Comparison of ENCODE assay signal across 20 cellular contexts in the genomic region with DNA sequence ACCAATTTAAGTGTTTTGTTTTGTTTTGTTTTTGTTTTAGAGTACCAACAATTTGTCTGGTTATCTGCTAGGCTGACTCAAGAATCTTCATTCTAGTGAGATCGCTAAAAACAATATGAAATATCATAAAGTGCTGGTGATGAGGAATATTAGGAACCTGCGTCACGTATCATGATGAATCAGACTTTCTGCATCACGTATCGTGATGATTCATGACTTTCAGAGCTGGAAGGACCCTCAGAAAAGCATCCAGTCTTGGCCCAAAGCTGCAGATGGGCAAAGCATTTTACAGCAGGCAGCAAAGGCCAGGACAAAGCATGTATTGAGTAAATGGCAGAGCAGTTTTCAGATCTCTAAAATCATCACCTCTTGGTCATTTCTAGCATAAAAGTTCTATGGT.
DNase-seq lines count a peak whose midpoint lies in the region; ATAC-seq and TF ChIP-seq lines count a peak whose summit lies in the region.
"Had no signal": no experiment of that assay in that cellular context is flagged by ENCODE, and none has a peak within 500 bp of the region (broad histone marks: within the 10 kb centered on the region; RNA-seq: fewer than 3 reads in every experiment).

No MANE protein-coding gene starts in this region.

- H3K4me3 Mint-ChIP-seq in stimulated activated naive B cell treated with anti-CD40 and anti-IgM and Interleukin-4, amounts not matched to agents 10 μg/mL and 1 μg/mL and 100 μg/mL, for 72 hours, result no peak overlapping the region
- H3K4me3 Mint-ChIP-seq: activated CD4-positive, alpha-beta T cell treated with anti-CD3 and anti-CD28 coated beads for 36 hours; activated CD8-positive, alpha-beta memory T cell treated with anti-CD3 and anti-CD28 coated beads, Interleukin-2, amount 10 ng/mL, durations not matched to agents 7 days and 5 days; activated naive CD8-positive, alpha-beta T cell treated with anti-CD3 and anti-CD28 coated beads, Interleukin-2, amount 10 ng/mL, durations not matched to agents 7 days and 5 days; stimulated activated memory B cell treated with anti-CD40 and anti-IgM and Interleukin-4, amounts not matched to agents 10 μg/mL and 1 μg/mL and 100 μg/mL, for 72 hours had no signal

- H2AK9ac ChIP-seq in IMR-90 (replicated peaks; ENCODE audit: low read depth, low read length, poor library complexity), result no peak overlapping the region

- H4K20me1 ChIP-seq in IMR-90 (ENCODE audit: insufficient read depth, low read length), result no peaks in the 10 kb centered on the region

- TF ChIP-seq RAD21 in IMR-90 (IDR thresholded peaks at IDR 0.05; ENCODE audit: low read length), result peak; percentile 28; the same call in 1 of the 2 replicates

- no peak overlapping the region for H3K4me2 ChIP-seq in IMR-90 (ENCODE audit: low read depth, low read length)

- intact Hi-C loops in IMR-90 (cut with micrococcal nuclease), result loop anchor here (5.0 kb wide), 5 partner anchors 82 to 1097 kb away; a partner anchor contains a TSS

- no peak for TF ChIP-seq POLR2A in IMR-90 (IDR thresholded peaks at IDR 0.05; ENCODE audit: low read depth, low read length)

- H3K9me1 ChIP-seq in IMR-90 (ENCODE audit: insufficient read depth, low read length), result peaks cover 2% of the 10 kb centered on the region

- no peaks in the 10 kb centered on the region for H3K9me3 ChIP-seq in IMR-90 (ENCODE audit: control insufficient read depth, insufficient read depth, low read length)
- H3K9me3 ChIP-seq: BE2C, neutrophil had no signal

- H3K4me3 ChIP-seq in IMR-90 (ENCODE audit: insufficient read depth, low read depth, low read length) (no peak overlapping the region), astrocyte of the cerebellum (ENCODE audit: low read depth, low read length) (no peak overlapping the region), fibroblast of pulmonary artery (replicated peaks; ENCODE audit: low read depth, low read length) (no peak overlapping the region)

- H3K56ac ChIP-seq in IMR-90 (ENCODE audit: extremely low read depth, insufficient read depth, low read length), result no peak overlapping the region; the same call in 1 of the 2 replicates

- dilution Hi-C loops in IMR-90 (cut with HindIII; ENCODE audit: low sequenced_read_pairs, unreplicated experiment), result no loop called here

- POLR2A ChIA-PET in IMR-90 (lab: Charles Lee; ENCODE audit: unreplicated experiment), result interaction anchor here (0.5 kb wide), 1 partner anchor 11 kb away, joined by 3 read pairs; no protein-coding TSS in a partner anchor

- no peak for ATAC-seq in IMR-90 (ENCODE audit: low read depth)
- no peak for ATAC-seq in GM18519 (IDR thresholded peaks at IDR 0.05; ENCODE audit: low FRiP score, unreplicated experiment)
- no peak for ATAC-seq in stimulated activated naive B cell treated with anti-CD40 and anti-IgM and Interleukin-4, amounts not matched to agents 10 μg/mL and 1 μg/mL and 100 μg/mL, for 72 hours (replicated peaks)
- ATAC-seq: activated CD4-positive, alpha-beta T cell treated with anti-CD3 and anti-CD28 coated beads for 36 hours; activated CD8-positive, alpha-beta memory T cell treated with anti-CD3 and anti-CD28 coated beads, Interleukin-2, amount 10 ng/mL, durations not matched to agents 7 days and 5 days; HepG2; stimulated activated memory B cell treated with anti-CD40 and anti-IgM and Interleukin-4, amounts not matched to agents 10 μg/mL and 1 μg/mL and 100 μg/mL, for 72 hours had no signal

- no peaks in the 10 kb centered on the region for H3K36me3 Mint-ChIP-seq in stimulated activated naive B cell treated with anti-CD40 and anti-IgM and Interleukin-4, amounts not matched to agents 10 μg/mL and 1 μg/mL and 100 μg/mL, for 72 hours
- H3K36me3 Mint-ChIP-seq: activated CD8-positive, alpha-beta memory T cell treated with anti-CD3 and anti-CD28 coated beads, Interleukin-2, amount 10 ng/mL, durations not matched to agents 7 days and 5 days; activated naive CD8-positive, alpha-beta T cell treated with anti-CD3 and anti-CD28 coated beads, Interleukin-2, amount 10 ng/mL, durations not matched to agents 7 days and 5 days; stimulated activated memory B cell treated with anti-CD40 and anti-IgM and Interleukin-4, amounts not matched to agents 10 μg/mL and 1 μg/mL and 100 μg/mL, for 72 hours had no signal

- peak overlapping the region; percentile 84 for H3K4ac ChIP-seq in IMR-90 (ENCODE audit: low read depth, low read length)

- H3K14ac ChIP-seq in IMR-90 (replicated peaks; ENCODE audit: low read depth, low read length), result peak overlapping the region; percentile 11; the same call in 1 of the 2 replicates

- H3K23ac ChIP-seq in IMR-90 (ENCODE audit: low read depth, low read length), result peak overlapping the region; percentile 49; the same call in 1 of the 2 replicates

- H3K27ac Mint-ChIP-seq in stimulated activated naive B cell treated with anti-CD40 and anti-IgM and Interleukin-4, amounts not matched to agents 10 μg/mL and 1 μg/mL and 100 μg/mL, for 72 hours, result no peak overlapping the region
- H3K27ac Mint-ChIP-seq: activated CD4-positive, alpha-beta T cell treated with anti-CD3 and anti-CD28 coated beads for 36 hours; activated CD8-positive, alpha-beta memory T cell treated with anti-CD3 and anti-CD28 coated beads, Interleukin-2, amount 10 ng/mL, durations not matched to agents 7 days and 5 days; activated naive CD8-positive, alpha-beta T cell treated with anti-CD3 and anti-CD28 coated beads, Interleukin-2, amount 10 ng/mL, durations not matched to agents 7 days and 5 days; stimulated activated memory B cell treated with anti-CD40 and anti-IgM and Interleukin-4, amounts not matched to agents 10 μg/mL and 1 μg/mL and 100 μg/mL, for 72 hours had no signal

- peak overlapping the region; percentile 64; the same call in 1 of the 2 replicates for H4K5ac ChIP-seq in IMR-90 (ENCODE audit: low read depth, low read length)

- peak overlapping the region; percentile 46; the same call in 1 of the 2 replicates for H3K27ac ChIP-seq in IMR-90 (ENCODE audit: insufficient read depth, low read length)
- H3K27ac ChIP-seq: neutrophil had no signal

- no peaks in the 10 kb centered on the region for H3K79me1 ChIP-seq in IMR-90 (ENCODE audit: low read depth in 1 of 2, low read length in 2 of 2)

- CTCF ChIA-PET in IMR-90 (lab: Yijun Ruan, JAX), result no interaction called here

- no peaks in the 10 kb centered on the region for H3K36me3 ChIP-seq in IMR-90 (ENCODE audit: control insufficient read depth, insufficient read depth, low read length)
- H3K36me3 ChIP-seq: BE2C, neutrophil had no signal

- H3K4me1 Mint-ChIP-seq in stimulated activated naive B cell treated with anti-CD40 and anti-IgM and Interleukin-4, amounts not matched to agents 10 μg/mL and 1 μg/mL and 100 μg/mL, for 72 hours, result no peaks in the 10 kb centered on the region
- H3K4me1 Mint-ChIP-seq: activated CD4-positive, alpha-beta T cell treated with anti-CD3 and anti-CD28 coated beads for 36 hours; activated CD8-positive, alpha-beta memory T cell treated with anti-CD3 and anti-CD28 coated beads, Interleukin-2, amount 10 ng/mL, durations not matched to agents 7 days and 5 days; activated naive CD8-positive, alpha-beta T cell treated with anti-CD3 and anti-CD28 coated beads, Interleukin-2, amount 10 ng/mL, durations not matched to agents 7 days and 5 days had no signal

- H2AFZ ChIP-seq in IMR-90 (replicated peaks; ENCODE audit: low read length, poor library complexity), result no peak overlapping the region

- H3K27me3 Mint-ChIP-seq in stimulated activated naive B cell treated with anti-CD40 and anti-IgM and Interleukin-4, amounts not matched to agents 10 μg/mL and 1 μg/mL and 100 μg/mL, for 72 hours, result no peaks in the 10 kb centered on the region
- H3K27me3 Mint-ChIP-seq: activated CD4-positive, alpha-beta T cell treated with anti-CD3 and anti-CD28 coated beads for 36 hours; activated CD8-positive, alpha-beta memory T cell treated with anti-CD3 and anti-CD28 coated beads, Interleukin-2, amount 10 ng/mL, durations not matched to agents 7 days and 5 days; activated naive CD8-positive, alpha-beta T cell treated with anti-CD3 and anti-CD28 coated beads, Interleukin-2, amount 10 ng/mL, durations not matched to agents 7 days and 5 days; stimulated activated memory B cell treated with anti-CD40 and anti-IgM and Interleukin-4, amounts not matched to agents 10 μg/mL and 1 μg/mL and 100 μg/mL, for 72 hours had no signal

- H2BK5ac ChIP-seq in IMR-90 (ENCODE audit: low read depth, low read length, poor library complexity, severe bottlenecking), result peak overlapping the region; percentile 98

- no peak for TF ChIP-seq CTCF in IMR-90 (conservative IDR thresholded peaks at IDR 0.05; ENCODE audit: low read depth, low read length)
- no peak for TF ChIP-seq CTCF in astrocyte of the cerebellum (IDR thresholded peaks at IDR 0.05; ENCODE audit: low read depth, low read length, missing control alignments)
- no peak for TF ChIP-seq CTCF in fibroblast of pulmonary artery (IDR thresholded peaks at IDR 0.05; ENCODE audit: low read length, missing control alignments)

- peak overlapping the region; percentile 46 for H2AK5ac ChIP-seq in IMR-90 (ENCODE audit: low read depth, low read length)

- H3K27me3 ChIP-seq in IMR-90 (ENCODE audit: control insufficient read depth, insufficient read depth, low read length), result no peaks in the 10 kb centered on the region
- H3K27me3 ChIP-seq: BE2C, neutrophil had no signal

- peaks cover 17% of the 10 kb centered on the region for H3K4me1 ChIP-seq in IMR-90 (ENCODE audit: control insufficient read depth, insufficient read depth, low read length)
- H3K4me1 ChIP-seq: BE2C had no signal

- peak overlapping the region; percentile 96 for H2BK120ac ChIP-seq in IMR-90 (ENCODE audit: low read depth, low read length)

- no TSS peak for BruUV-seq in IMR-90 (replicated peaks; lab: Mats Ljungman, UMichigan)

- peak overlapping the region; percentile 32 to 92 for H4K8ac ChIP-seq in IMR-90 (ENCODE audit: low read depth in 2 of 2, low read length in 2 of 2)

- H4K91ac ChIP-seq in IMR-90 (ENCODE audit: insufficient read depth, low read depth, low read length), result peak overlapping the region; percentile 71

- in situ Hi-C loops in IMR-90 (cut with MboI; ENCODE audit: low sequenced_read_pairs) (loop anchor here (25.0 kb wide), 2 partner anchors 243 to 1432 kb away; no protein-coding TSS in a partner anchor), astrocyte of the cerebellum (cut with HindIII; ENCODE audit: low sequenced_read_pairs) (loop anchor here (5.0 kb wide), 1 partner anchor 1097 kb away; a partner anchor contains a TSS)

- DNase-seq in IMR-90, result peak; percentile 95
- DNase-seq in astrocyte of the cerebellum (ENCODE audit: low read depth), result peak; percentile 46
- DNase-seq in fibroblast of pulmonary artery (ENCODE audit: low read depth), result peak; percentile 92
- no peak for DNase-seq in NCI-H1417 treated with DMSO at 0.1 percent for 48 hours (lab: John Stamatoyannopoulos, UW)
- DNase-seq in SHP77 (lab: John Stamatoyannopoulos, UW), result no peak
- DNase-seq in stimulated activated naive B cell treated with anti-CD40 and anti-IgM and Interleukin-4, amounts not matched to agents 10 μg/mL and 1 μg/mL and 100 μg/mL, for 72 hours, result no peak
- DNase-seq: activated CD4-positive, alpha-beta T cell treated with anti-CD3 and anti-CD28 coated beads for 36 hours; activated CD8-positive, alpha-beta memory T cell treated with anti-CD3 and anti-CD28 coated beads, Interleukin-2, amount 10 ng/mL, durations not matched to agents 7 days and 5 days; activated naive CD8-positive, alpha-beta T cell treated with anti-CD3 and anti-CD28 coated beads, Interleukin-2, amount 10 ng/mL, durations not matched to agents 7 days and 5 days; BE2C; caudate nucleus; MM.1S; NCI-H187; NCI-H2227 treated with DMSO at 0.1 percent for 48 hours; NCI-H82; retina had no signal

- peak overlapping the region; percentile 85; the same call in 1 of the 2 replicates for H3K18ac ChIP-seq in IMR-90 (ENCODE audit: low read depth, low read length)

- H2BK20ac ChIP-seq in IMR-90 (ENCODE audit: low read depth, low read length), result peak overlapping the region; percentile 67

- H2BK15ac ChIP-seq in IMR-90 (ENCODE audit: low read depth, low read length), result peak overlapping the region; percentile 17

- no peaks in the 10 kb centered on the region for H3K9me3 Mint-ChIP-seq in stimulated activated naive B cell treated with anti-CD40 and anti-IgM and Interleukin-4, amounts not matched to agents 10 μg/mL and 1 μg/mL and 100 μg/mL, for 72 hours
- H3K9me3 Mint-ChIP-seq: activated naive CD8-positive, alpha-beta T cell treated with anti-CD3 and anti-CD28 coated beads, Interleukin-2, amount 10 ng/mL, durations not matched to agents 7 days and 5 days; stimulated activated memory B cell treated with anti-CD40 and anti-IgM and Interleukin-4, amounts not matched to agents 10 μg/mL and 1 μg/mL and 100 μg/mL, for 72 hours had no signal

- 47% methylated on average over 4 of the region's 5 CpGs; no CpG with 5 or more reads in 1 of the 2 experiments for WGBS in IMR-90 (ENCODE audit: extremely low coverage in 2 of 2, insufficient read length in 1 of 2), 2 experiments

- no peak overlapping the region; the same call in 1 of the 2 replicates for H3K9ac ChIP-seq in IMR-90 (ENCODE audit: low read depth, low read length)

Comparison
In these comparisons a context has a peak if more than half of its experiments do, and no peak if none do; other contexts are left out.
1. DNase-seq: peak in IMR-90 (single experiment), astrocyte of the cerebellum (single experiment) and fibroblast of pulmonary artery (single experiment); none in NCI-H1417 treated with DMSO at 0.1 percent for 48 hours (single experiment), SHP77 (0 of 2) and stimulated activated naive B cell treated with anti-CD40 and anti-IgM and Interleukin-4, amounts not matched to agents 10 μg/mL and 1 μg/mL and 100 μg/mL, for 72 hours (single experiment).